In genomic region chrX:2401590-2402360, GRCh38 we compare ENCODE assay signal across 11 cellular contexts.
A peak's percentile ranks its signal among the peaks of the same experiment; 100 is the strongest.
DNase-seq lines count a peak whose midpoint lies in the region; ATAC-seq and TF ChIP-seq lines count a peak whose summit lies in the region.
"Had no signal": no experiment of that assay in that cellular context is flagged by ENCODE, and none has a peak within 500 bp of the region (broad histone marks: within the 10 kb centered on the region; RNA-seq: fewer than 3 reads in every experiment).

No MANE protein-coding gene starts in this region.

- peaks cover under 1% of the 10 kb centered on the region for H3K36me3 ChIP-seq in HAP-1 (replicated peaks)
- H3K36me3 ChIP-seq in gastrocnemius medialis = no peaks in the 10 kb centered on the region

- no peaks in the 10 kb centered on the region for H3K27me3 ChIP-seq in HAP-1 (ENCODE audit: low read depth)
- no peaks in the 10 kb centered on the region for H3K27me3 ChIP-seq in gastrocnemius medialis

- intact Hi-C loops in gastrocnemius medialis (cut with DNase I; ENCODE audit: low total_unique reads) = loop anchor here (2.0 to 5.0 kb wide), 3 partner anchors 59 to 101 kb away; partner anchors contain the start of genes DHRSX and ZBED1

- H3K9me3 Mint-ChIP-seq in chondrocyte (ENCODE audit: low read depth) = peaks cover 3% of the 10 kb centered on the region
- H3K9me3 Mint-ChIP-seq: activated naive CD4-positive, alpha-beta T cell treated with anti-CD3 and anti-CD28 coated beads, Interleukin-2, amount 50 U/mL, for 72 hours had no signal

- in situ Hi-C loops in HAP-1 (cut with MboI; ENCODE audit: low sequenced_read_pairs) (no loop called here), gastrocnemius medialis (cut with MboI; ENCODE audit: low sequenced_read_pairs in 4 of 4) (no loop called here)

- no peak overlapping the region for H3K4me3 ChIP-seq in HAP-1
- peak overlapping the region in 3 of 4 donors; percentile 22 to 31 (median 28) for H3K4me3 ChIP-seq in gastrocnemius medialis

- H3K27ac Mint-ChIP-seq in chondrocyte (ENCODE audit: unreplicated experiment) = peak overlapping the region; percentile 73

- peaks cover 10% of the 10 kb centered on the region for H3K36me3 Mint-ChIP-seq in chondrocyte (ENCODE audit: low read depth)

- H3K4me1 ChIP-seq in HAP-1 (peaks cover 25% of the 10 kb centered on the region), gastrocnemius medialis (peaks cover 10 to 27% of the 10 kb centered on the region in 2 donors)

- H3K4me3 Mint-ChIP-seq in chondrocyte (ENCODE audit: unreplicated experiment) = peak overlapping the region; percentile 17

- H3K9me3 ChIP-seq in HAP-1 = no peaks in the 10 kb centered on the region
- H3K9me3 ChIP-seq in gastrocnemius medialis = no peaks in the 10 kb centered on the region

- H3K27me3 Mint-ChIP-seq in chondrocyte (ENCODE audit: low read depth) = no peaks in the 10 kb centered on the region

- peak; percentile 87 to 93 for ATAC-seq in gastrocnemius medialis
- no peak for ATAC-seq in GM18502 (IDR thresholded peaks at IDR 0.05; ENCODE audit: poor library complexity, unreplicated experiment)
- ATAC-seq: activated naive CD4-positive, alpha-beta T cell treated with anti-CD3 and anti-CD28 coated beads, Interleukin-2, amount 50 U/mL, for 72 hours had no signal

- peaks cover 28% of the 10 kb centered on the region for H3K4me1 Mint-ChIP-seq in chondrocyte (ENCODE audit: low read depth)

- peak in 1 of 2 donors; percentile 56 for TF ChIP-seq POLR2A in gastrocnemius medialis (IDR thresholded peaks at IDR 0.05)

- TF ChIP-seq CTCF in chondrocyte (IDR thresholded peaks at IDR 0.05) (no peak), gastrocnemius medialis (IDR thresholded peaks at IDR 0.05 in 4 of 5, conservative IDR thresholded peaks at IDR 0.05 in 1 of 5) (no peak)

- H3K27ac ChIP-seq in gastrocnemius medialis = peak overlapping the region; percentile 81 to 92 (median 88)

- peak; percentile 71 to 80 for DNase-seq in HAP-1 (ENCODE audit: low spot score in 2 of 2)
- DNase-seq in chondrocyte (ENCODE audit: low spot score) = no peak
- DNase-seq in kidney tubule cell (ENCODE audit: low spot score) = peak; percentile 65
- peak; percentile 90 to 93 for DNase-seq in gastrocnemius medialis
- DNase-seq in NCI-H128 (lab: John Stamatoyannopoulos, UW; ENCODE audit: unreplicated experiment) = no peak
- no peak for DNase-seq in NCI-H748 treated with DMSO at 0.1 percent for 48 hours (lab: John Stamatoyannopoulos, UW)
- no peak for DNase-seq in NCI-H2171 (lab: John Stamatoyannopoulos, UW)
- DNase-seq: activated CD4-positive, CD25-positive, alpha-beta regulatory T cell treated with anti-CD3 and anti-CD28 coated beads, Interleukin-2, amount 50 U/mL, for 72 hours; nucleus accumbens had no signal

Comparison
In these comparisons a context has a peak if more than half of its experiments do, and no peak if none do; other contexts are left out.
1. DNase-seq: peak in HAP-1 (2 of 2), kidney tubule cell (single experiment) and gastrocnemius medialis (2 of 2); none in chondrocyte (single experiment), NCI-H128 (single experiment), NCI-H748 treated with DMSO at 0.1 percent for 48 hours (single experiment) and NCI-H2171 (single experiment).